Comparison of ENCODE assay signal across 12 cellular contexts in the genomic region with DNA sequence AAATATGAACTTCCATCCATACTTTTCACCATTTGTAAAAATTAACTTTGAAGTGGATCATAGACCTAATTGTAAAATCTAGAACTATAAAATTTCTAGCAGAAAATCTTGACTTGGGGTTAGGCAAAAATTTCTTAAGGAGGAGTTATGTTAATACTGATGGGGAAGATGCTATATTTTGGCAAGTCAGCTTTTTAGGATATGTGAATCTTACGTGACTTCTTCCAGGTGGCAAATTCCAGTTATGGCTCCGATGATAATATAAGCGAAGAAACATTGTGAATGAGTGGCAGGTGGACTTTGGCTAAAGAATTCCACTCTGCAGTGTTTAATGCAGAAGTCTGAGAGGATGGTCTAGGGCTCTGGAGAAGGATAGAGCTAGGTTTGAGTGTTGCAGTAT. TPM values are rescaled to one million over a fixed set of nuclear protein-coding genes. Genes with fewer than 3 reads are reported as not detected.
A peak's percentile ranks its signal among the peaks of the same experiment; 100 is the strongest.
DNase-seq lines count a peak whose midpoint lies in the region; ATAC-seq and TF ChIP-seq lines count a peak whose summit lies in the region.
"Had no signal": no experiment of that assay in that cellular context is flagged by ENCODE, and none has a peak within 500 bp of the region (broad histone marks: within the 10 kb centered on the region; RNA-seq: fewer than 3 reads in every experiment).

No MANE protein-coding gene starts in this region.

- H3K9ac ChIP-seq in rectal smooth muscle tissue (ENCODE audit: low read length): no peak overlapping the region

- peak overlapping the region; percentile 85 for H3K27ac Mint-ChIP-seq in activated CD4-positive, alpha-beta T cell treated with anti-CD3 and anti-CD28 coated beads, Interleukin-2, amount 10 ng/mL, durations not matched to agents 24 days and 14 days
- H3K27ac Mint-ChIP-seq in chondrocyte (ENCODE audit: unreplicated experiment): no peak overlapping the region

- intact Hi-C loops in activated CD4-positive, alpha-beta T cell treated with anti-CD3 and anti-CD28 coated beads, Interleukin-2, amount 10 ng/mL, durations not matched to agents 24 days and 14 days (cut with micrococcal nuclease): loop anchor here (5.0 to 10.0 kb wide), 2 partner anchors 302 to 1235 kb away; a partner anchor contains a TSS

- H3K36me3 Mint-ChIP-seq in activated CD4-positive, alpha-beta T cell treated with anti-CD3 and anti-CD28 coated beads, Interleukin-2, amount 10 ng/mL, durations not matched to agents 24 days and 14 days (ENCODE audit: low read depth): peaks cover 26% of the 10 kb centered on the region
- H3K36me3 Mint-ChIP-seq in chondrocyte (ENCODE audit: low read depth): no peaks in the 10 kb centered on the region

- TF ChIP-seq POLR2A in NB4 (IDR thresholded peaks at IDR 0.05; ENCODE audit: extremely low read depth, insufficient read length): no peak

- no peaks in the 10 kb centered on the region for H3K9me3 Mint-ChIP-seq in activated CD4-positive, alpha-beta T cell treated with anti-CD3 and anti-CD28 coated beads, Interleukin-2, amount 10 ng/mL, durations not matched to agents 24 days and 14 days
- peaks cover 11% of the 10 kb centered on the region for H3K9me3 Mint-ChIP-seq in chondrocyte (ENCODE audit: low read depth)

- peaks cover 34% of the 10 kb centered on the region for H3K4me1 Mint-ChIP-seq in activated CD4-positive, alpha-beta T cell treated with anti-CD3 and anti-CD28 coated beads, Interleukin-2, amount 10 ng/mL, durations not matched to agents 24 days and 14 days
- H3K4me1 Mint-ChIP-seq in chondrocyte (ENCODE audit: low read depth): no peaks in the 10 kb centered on the region

- ATAC-seq in HG03045 (IDR thresholded peaks at IDR 0.05; ENCODE audit: unreplicated experiment) (no peak), HG03196 (IDR thresholded peaks at IDR 0.05; ENCODE audit: unreplicated experiment) (no peak)

- H3K4me3 Mint-ChIP-seq in activated CD4-positive, alpha-beta T cell treated with anti-CD3 and anti-CD28 coated beads, Interleukin-2, amount 10 ng/mL, durations not matched to agents 24 days and 14 days: peak overlapping the region; percentile 87
- H3K4me3 Mint-ChIP-seq in chondrocyte (ENCODE audit: unreplicated experiment): peak overlapping the region; percentile 57

- peak overlapping the region; percentile 55 for H3K27ac ChIP-seq in rectal smooth muscle tissue (ENCODE audit: low read depth, low read length)

- no peaks in the 10 kb centered on the region for H3K27me3 ChIP-seq in rectal smooth muscle tissue (ENCODE audit: control insufficient read depth, insufficient read depth, low read length)

- peak overlapping the region; percentile 73 for H3K4me3 ChIP-seq in NB4 (ENCODE audit: low read depth, low read length)
- no peak overlapping the region for H3K4me3 ChIP-seq in rectal smooth muscle tissue (ENCODE audit: low read length)

- H3K27me3 Mint-ChIP-seq in activated CD4-positive, alpha-beta T cell treated with anti-CD3 and anti-CD28 coated beads, Interleukin-2, amount 10 ng/mL, durations not matched to agents 24 days and 14 days: peaks cover 8% of the 10 kb centered on the region
- peaks cover 2% of the 10 kb centered on the region for H3K27me3 Mint-ChIP-seq in chondrocyte (ENCODE audit: low read depth)

- TF ChIP-seq CTCF in NB4 (IDR thresholded peaks at IDR 0.05; ENCODE audit: low read depth, low read length): no peak
- no peak for TF ChIP-seq CTCF in chondrocyte (IDR thresholded peaks at IDR 0.05)

- H3K4me1 ChIP-seq in rectal smooth muscle tissue (ENCODE audit: control insufficient read depth, insufficient read depth, low read length): peaks cover 6% of the 10 kb centered on the region

- no peak for DNase-seq in activated CD4-positive, alpha-beta T cell treated with anti-CD3 and anti-CD28 coated beads, Interleukin-2, amount 10 ng/mL, durations not matched to agents 24 days and 14 days
- DNase-seq in activated CD4-positive, alpha-beta T cell treated with anti-CD3 and anti-CD28 coated beads, Interleukin-2, amount 50 U/mL, for 4 hours: no peak
- no peak for DNase-seq in NB4 (ENCODE audit: low read depth)
- no peak for DNase-seq in chondrocyte (ENCODE audit: low spot score)
- no peak for DNase-seq in NCI-H510A (lab: John Stamatoyannopoulos, UW)
- DNase-seq: caudate nucleus, foreskin melanocyte, GDM1, NCI-H187 had no signal

- no peaks in the 10 kb centered on the region for H3K36me3 ChIP-seq in rectal smooth muscle tissue (ENCODE audit: control insufficient read depth, insufficient read depth, low read length)

RNA-seq across cellular contexts. Expression of a gene that starts 1.5 kb away (rescaled TPM):
- total RNA-seq in activated CD4-positive, alpha-beta T cell treated with anti-CD3 and anti-CD28 coated beads, Interleukin-2, amount 10 ng/mL, durations not matched to agents 24 days and 14 days: 111 and 115 TPM in 2 replicates
- total RNA-seq in chondrocyte: 9.6 to 17.2 TPM (median 9.9 TPM) in 3 replicates
